16 cellular contexts compared by ENCODE assay signal in genomic region chr7:43982848-43983247, GRCh38. TPM values are rescaled to one million over a fixed set of nuclear protein-coding genes. Genes with fewer than 3 reads are reported as not detected.
"Had no signal": no experiment of that assay in that cellular context is flagged by ENCODE, and none has a peak within 500 bp of the region (broad histone marks: within the 10 kb centered on the region; RNA-seq: fewer than 3 reads in every experiment).

No MANE protein-coding gene starts in this region.

RNA-seq across cellular contexts. Expression of gene SPDYE1, which starts 14.8 kb away (rescaled TPM):
- total RNA-seq: activated CD4-positive, alpha-beta memory T cell treated with anti-CD3 and anti-CD28 coated beads for 36 hours; activated CD4-positive, alpha-beta T cell treated with anti-CD3 and anti-CD28 coated beads for 36 hours; activated CD4-positive, alpha-beta T cell treated with anti-CD3 and anti-CD28 coated beads, Interleukin-2, amount 10 ng/mL, durations not matched to agents 24 days and 14 days; activated CD8-positive, alpha-beta memory T cell treated with anti-CD3 and anti-CD28 coated beads for 36 hours; activated CD8-positive, alpha-beta T cell treated with anti-CD3 and anti-CD28 coated beads, Interleukin-2, amount 10 ng/mL, durations not matched to agents 7 days and 5 days; activated naive CD4-positive, alpha-beta T cell treated with anti-CD3 and anti-CD28 coated beads for 36 hours; activated naive CD8-positive, alpha-beta T cell treated with anti-CD3 and anti-CD28 coated beads for 36 hours; activated T-helper 1 cell treated with anti-CD3 and anti-CD28 coated beads, Interleukin-12 subunit alpha, Interleukin-12 subunit beta, Interleukin-2, Interleukin-4 antibody, amounts not matched to agents 30 ng/mL and 10 ng/mL and 1 ng/mL, durations not matched to agents 14 hours and 24 hours and 36 hours; activated T-helper 2 cell treated with anti-CD3 and anti-CD28 coated beads, Interferon-gamma antibody, Interleukin-2, Interleukin-4, amounts not matched to agents 10 μg/mL and 5 μg/mL and 100 μg/mL, durations not matched to agents 14 hours and 24 hours and 36 hours; ascending aorta; bronchial epithelial cell; dermis blood vessel endothelial cell; esophagus squamous epithelium; fibroblast of villous mesenchyme had no signal
- polyA plus RNA-seq: adrenal gland, fibroblast of lung had no signal
